In genomic region chr1:112981461-112982233, GRCh38 we compare ENCODE assay signal across 2 cellular contexts.
TF ChIP-seq lines count a peak whose summit lies in the region.

No MANE protein-coding gene starts in this region.

TF ChIP-seq in GM23338, 12 proteins besides CTCF, POLR2A, EP300 and RAD21:
- TF ChIP-seq NANOG (IDR thresholded peaks at IDR 0.05; ENCODE audit: borderline replicate concordance) (no peak), STAT1 (IDR thresholded peaks at IDR 0.05; ENCODE audit: unreplicated experiment) (no peak), ZNF331 (CRISPR knock-in tag; IDR thresholded peaks at IDR 0.05; ENCODE audit: low read depth) (no peak)
- TF ChIP-seq, protein P1, sequence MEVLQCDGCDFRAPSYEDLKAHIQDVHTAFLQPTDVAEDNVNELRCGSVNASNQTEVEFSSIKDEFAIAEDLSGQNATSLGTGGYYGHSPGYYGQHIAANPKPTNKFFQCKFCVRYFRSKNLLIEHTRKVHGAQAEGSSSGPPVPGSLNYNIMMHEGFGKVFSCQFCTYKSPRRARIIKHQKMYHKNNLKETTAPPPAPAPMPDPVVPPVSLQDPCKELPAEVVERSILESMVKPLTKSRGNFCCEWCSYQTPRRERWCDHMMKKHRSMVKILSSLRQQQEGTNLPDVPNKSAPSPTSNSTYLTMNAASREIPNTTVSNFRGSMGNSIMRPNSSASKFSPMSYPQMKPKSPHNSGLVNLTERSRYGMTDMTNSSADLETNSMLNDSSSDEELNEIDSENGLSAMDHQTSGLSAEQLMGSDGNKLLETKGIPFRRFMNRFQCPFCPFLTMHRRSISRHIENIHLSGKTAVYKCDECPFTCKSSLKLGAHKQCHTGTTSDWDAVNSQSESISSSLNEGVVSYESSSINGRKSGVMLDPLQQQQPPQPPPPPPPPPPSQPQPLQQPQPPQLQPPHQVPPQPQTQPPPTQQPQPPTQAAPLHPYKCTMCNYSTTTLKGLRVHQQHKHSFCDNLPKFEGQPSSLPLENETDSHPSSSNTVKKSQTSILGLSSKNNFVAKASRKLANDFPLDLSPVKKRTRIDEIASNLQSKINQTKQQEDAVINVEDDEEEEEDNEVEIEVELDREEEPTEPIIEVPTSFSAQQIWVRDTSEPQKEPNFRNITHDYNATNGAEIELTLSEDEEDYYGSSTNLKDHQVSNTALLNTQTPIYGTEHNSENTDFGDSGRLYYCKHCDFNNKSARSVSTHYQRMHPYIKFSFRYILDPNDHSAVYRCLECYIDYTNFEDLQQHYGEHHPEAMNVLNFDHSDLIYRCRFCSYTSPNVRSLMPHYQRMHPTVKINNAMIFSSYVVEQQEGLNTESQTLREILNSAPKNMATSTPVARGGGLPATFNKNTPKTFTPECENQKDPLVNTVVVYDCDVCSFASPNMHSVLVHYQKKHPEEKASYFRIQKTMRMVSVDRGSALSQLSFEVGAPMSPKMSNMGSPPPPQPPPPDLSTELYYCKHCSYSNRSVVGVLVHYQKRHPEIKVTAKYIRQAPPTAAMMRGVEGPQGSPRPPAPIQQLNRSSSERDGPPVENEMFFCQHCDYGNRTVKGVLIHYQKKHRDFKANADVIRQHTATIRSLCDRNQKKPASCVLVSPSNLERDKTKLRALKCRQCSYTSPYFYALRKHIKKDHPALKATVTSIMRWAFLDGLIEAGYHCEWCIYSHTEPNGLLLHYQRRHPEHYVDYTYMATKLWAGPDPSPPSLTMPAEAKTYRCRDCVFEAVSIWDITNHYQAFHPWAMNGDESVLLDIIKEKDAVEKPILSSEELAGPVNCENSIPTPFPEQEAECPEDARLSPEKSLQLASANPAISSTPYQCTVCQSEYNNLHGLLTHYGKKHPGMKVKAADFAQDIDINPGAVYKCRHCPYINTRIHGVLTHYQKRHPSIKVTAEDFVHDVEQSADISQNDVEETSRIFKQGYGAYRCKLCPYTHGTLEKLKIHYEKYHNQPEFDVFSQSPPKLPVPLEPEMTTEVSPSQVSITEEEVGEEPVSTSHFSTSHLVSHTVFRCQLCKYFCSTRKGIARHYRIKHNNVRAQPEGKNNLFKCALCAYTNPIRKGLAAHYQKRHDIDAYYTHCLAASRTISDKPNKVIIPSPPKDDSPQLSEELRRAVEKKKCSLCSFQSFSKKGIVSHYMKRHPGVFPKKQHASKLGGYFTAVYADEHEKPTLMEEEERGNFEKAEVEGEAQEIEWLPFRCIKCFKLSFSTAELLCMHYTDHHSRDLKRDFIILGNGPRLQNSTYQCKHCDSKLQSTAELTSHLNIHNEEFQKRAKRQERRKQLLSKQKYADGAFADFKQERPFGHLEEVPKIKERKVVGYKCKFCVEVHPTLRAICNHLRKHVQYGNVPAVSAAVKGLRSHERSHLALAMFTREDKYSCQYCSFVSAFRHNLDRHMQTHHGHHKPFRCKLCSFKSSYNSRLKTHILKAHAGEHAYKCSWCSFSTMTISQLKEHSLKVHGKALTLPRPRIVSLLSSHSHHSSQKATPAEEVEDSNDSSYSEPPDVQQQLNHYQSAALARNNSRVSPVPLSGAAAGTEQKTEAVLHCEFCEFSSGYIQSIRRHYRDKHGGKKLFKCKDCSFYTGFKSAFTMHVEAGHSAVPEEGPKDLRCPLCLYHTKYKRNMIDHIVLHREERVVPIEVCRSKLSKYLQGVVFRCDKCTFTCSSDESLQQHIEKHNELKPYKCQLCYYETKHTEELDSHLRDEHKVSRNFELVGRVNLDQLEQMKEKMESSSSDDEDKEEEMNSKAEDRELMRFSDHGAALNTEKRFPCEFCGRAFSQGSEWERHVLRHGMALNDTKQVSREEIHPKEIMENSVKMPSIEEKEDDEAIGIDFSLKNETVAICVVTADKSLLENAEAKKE (CRISPR knock-in tag; IDR thresholded peaks at IDR 0.05) = no peak

TF ChIP-seq in H1, 55 proteins besides CTCF, POLR2A, EP300 and RAD21:
- no peak for TF ChIP-seq SUZ12 (IDR thresholded peaks at IDR 0.05; ENCODE audit: low read length)
- no peak for TF ChIP-seq SAP30 (IDR thresholded peaks at IDR 0.05; ENCODE audit: insufficient read depth, insufficient replicate concordance, low read length)
- no peak for TF ChIP-seq RXRA (IDR thresholded peaks at IDR 0.05; ENCODE audit: insufficient read depth, low read depth, low read length)
- TF ChIP-seq RFX5 (IDR thresholded peaks at IDR 0.05; ENCODE audit: borderline replicate concordance, low read depth, low read length) = no peak
- no peak for TF ChIP-seq SP1 (IDR thresholded peaks at IDR 0.05; ENCODE audit: low read depth, low read length)
- TF ChIP-seq TBP (IDR thresholded peaks at IDR 0.05; ENCODE audit: low read depth, low read length) = no peak
- no peak for TF ChIP-seq KDM4A (IDR thresholded peaks at IDR 0.05; ENCODE audit: low read depth, low read length, severe bottlenecking)
- no peak for TF ChIP-seq JUN (IDR thresholded peaks at IDR 0.05; ENCODE audit: low read depth, low read length)
